In the genomic region with DNA sequence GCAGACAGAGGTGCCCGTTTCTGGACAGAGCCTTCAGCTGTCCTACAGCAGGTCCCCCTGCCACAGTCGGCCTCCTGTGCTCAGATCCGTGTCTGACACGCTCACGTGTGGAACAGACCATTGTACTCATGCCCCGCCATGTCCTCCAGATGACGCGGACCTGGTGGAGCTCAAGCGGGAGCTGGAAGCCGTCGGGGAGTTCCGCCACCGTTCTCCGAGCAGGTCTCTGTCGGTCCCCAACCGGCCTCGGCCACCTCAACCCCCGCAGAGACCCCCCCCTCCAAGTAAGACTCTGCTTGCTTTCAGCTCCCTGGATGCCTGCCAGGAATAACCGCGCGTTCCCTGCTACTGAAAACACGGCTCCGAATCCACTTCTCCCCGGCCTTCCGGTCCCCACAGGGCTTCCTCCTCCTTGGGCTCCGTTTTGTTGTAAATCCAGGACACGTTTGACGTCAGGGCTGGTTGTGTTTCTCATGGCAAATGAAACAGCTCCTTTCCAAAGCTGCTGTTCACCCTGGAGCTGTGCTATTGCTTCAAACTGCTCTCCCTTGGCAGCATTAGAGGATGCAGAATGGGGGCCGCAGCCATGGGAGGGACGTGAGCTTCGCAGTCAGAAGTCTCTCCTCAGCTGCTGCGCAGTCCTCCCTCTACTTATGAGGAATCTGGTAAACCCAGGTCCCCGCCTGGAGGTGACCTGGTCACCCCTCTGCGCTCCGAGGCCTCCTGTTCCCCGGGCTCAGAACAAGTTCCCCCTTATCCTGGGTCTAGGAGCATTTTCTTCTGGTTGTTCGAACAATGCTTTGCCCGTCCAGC, we compare ENCODE assay signal across 10 cellular contexts.
DNase-seq lines count a peak whose midpoint lies in the region; ATAC-seq and TF ChIP-seq lines count a peak whose summit lies in the region.
"Had no signal": no experiment of that assay in that cellular context is flagged by ENCODE, and none has a peak within 500 bp of the region (broad histone marks: within the 10 kb centered on the region; RNA-seq: fewer than 3 reads in every experiment).

No MANE protein-coding gene starts in this region.

- H3K27ac ChIP-seq in brain microvascular endothelial cell (peak overlapping the region; percentile 70), lower lobe of right lung (no peak overlapping the region), tibial artery (peak overlapping the region; percentile 80 to 88)

- intact Hi-C loops in lower lobe of right lung (cut with DNase I) (no loop called here), tibial artery (cut with DNase I; ENCODE audit: low total_unique reads) (loop anchor here (5.0 kb wide), 1 partner anchor 765 kb away; the partner anchor contains the start of gene TMEM242)

- CTCF ChIA-PET in activated CD8-positive, alpha-beta memory T cell treated with anti-CD3 and anti-CD28 coated beads, Interleukin-2, amount 10 ng/mL, durations not matched to agents 7 days and 5 days (lab: Charles Lee), result interaction anchor here (1.1 to 1.8 kb wide), 2 partner anchors 14 to 61 kb away, joined by 3 to 8 read pairs; no protein-coding TSS in a partner anchor

- H3K9me3 ChIP-seq in lower lobe of right lung, result no peaks in the 10 kb centered on the region
- no peaks in the 10 kb centered on the region for H3K9me3 ChIP-seq in tibial artery

- H3K27me3 Mint-ChIP-seq in activated CD8-positive, alpha-beta memory T cell treated with anti-CD3 and anti-CD28 coated beads, Interleukin-2, amount 10 ng/mL, durations not matched to agents 7 days and 5 days, result no peaks in the 10 kb centered on the region

- H3K27me3 ChIP-seq in brain microvascular endothelial cell (replicated peaks) (no peaks in the 10 kb centered on the region), lower lobe of right lung (ENCODE audit: low read depth) (no peaks in the 10 kb centered on the region), tibial artery (no peaks in the 10 kb centered on the region)

- no peak for ATAC-seq in activated CD8-positive, alpha-beta memory T cell treated with anti-CD3 and anti-CD28 coated beads, Interleukin-2, amount 10 ng/mL, durations not matched to agents 7 days and 5 days
- peak; percentile 44 to 51 for ATAC-seq in lower lobe of right lung

- no peaks in the 10 kb centered on the region for H3K9me3 Mint-ChIP-seq in activated CD8-positive, alpha-beta memory T cell treated with anti-CD3 and anti-CD28 coated beads, Interleukin-2, amount 10 ng/mL, durations not matched to agents 7 days and 5 days (ENCODE audit: low read depth)

- no peaks in the 10 kb centered on the region for H3K4me1 ChIP-seq in lower lobe of right lung
- peaks cover 0 to 33% (median 12%) of the 10 kb centered on the region in 4 donors for H3K4me1 ChIP-seq in tibial artery

- TF ChIP-seq CTCF in brain microvascular endothelial cell (IDR thresholded peaks at IDR 0.05; ENCODE audit: low read depth, low read length, missing control alignments), result no peak
- TF ChIP-seq CTCF in lower lobe of right lung (IDR thresholded peaks at IDR 0.05), result no peak
- no peak for TF ChIP-seq CTCF in tibial artery (IDR thresholded peaks at IDR 0.05)

- H3K4me3 Mint-ChIP-seq in activated CD8-positive, alpha-beta memory T cell treated with anti-CD3 and anti-CD28 coated beads, Interleukin-2, amount 10 ng/mL, durations not matched to agents 7 days and 5 days, result no peak overlapping the region

- H3K4me3 ChIP-seq in brain microvascular endothelial cell (ENCODE audit: low read depth, low read length) (no peak overlapping the region), lower lobe of right lung (peak overlapping the region; percentile 23), tibial artery (peak overlapping the region; percentile 12 to 33)

- H3K36me3 ChIP-seq in brain microvascular endothelial cell (replicated peaks) (peaks cover 86% of the 10 kb centered on the region), lower lobe of right lung (peaks cover 26% of the 10 kb centered on the region), tibial artery (peaks cover 23 to 72% (median 33%) of the 10 kb centered on the region in 3 donors)

- H3K36me3 Mint-ChIP-seq in activated CD8-positive, alpha-beta memory T cell treated with anti-CD3 and anti-CD28 coated beads, Interleukin-2, amount 10 ng/mL, durations not matched to agents 7 days and 5 days, result peaks cover 46% of the 10 kb centered on the region

- H3K4me1 Mint-ChIP-seq in activated CD8-positive, alpha-beta memory T cell treated with anti-CD3 and anti-CD28 coated beads, Interleukin-2, amount 10 ng/mL, durations not matched to agents 7 days and 5 days, result peaks cover 21% of the 10 kb centered on the region

- in situ Hi-C loops in brain microvascular endothelial cell (cut with HindIII; ENCODE audit: low pct_ligation_motif_present, low sequenced_read_pairs), result no loop called here

- DNase-seq in activated CD8-positive, alpha-beta memory T cell treated with anti-CD3 and anti-CD28 coated beads, Interleukin-2, amount 10 ng/mL, durations not matched to agents 7 days and 5 days, result no peak
- DNase-seq in activated CD8-positive, alpha-beta memory T cell treated with anti-CD3 and anti-CD28 coated beads for 24 hours, result no peak
- DNase-seq in brain microvascular endothelial cell (peak; percentile 62), lower lobe of right lung (peak; percentile 63), tibial artery (peak; percentile 74 to 95), NCI-H2081 treated with DMSO at 0.1 percent for 48 hours (lab: John Stamatoyannopoulos, UW) (no peak), DMS153 (lab: John Stamatoyannopoulos, UW) (no peak)
- no peak for DNase-seq in activated T-cell treated with anti-CD3 and anti-CD28 coated beads, Interleukin-2, amount 50 U/mL, for 48 hours
- DNase-seq: ACHN, NCI-H1436 treated with DMSO at 0.1 percent for 48 hours had no signal

- H3K27ac Mint-ChIP-seq in activated CD8-positive, alpha-beta memory T cell treated with anti-CD3 and anti-CD28 coated beads, Interleukin-2, amount 10 ng/mL, durations not matched to agents 7 days and 5 days, result peak overlapping the region; percentile 70

Comparison
In these comparisons a context has a peak if more than half of its experiments do, and no peak if none do; other contexts are left out.
1. DNase-seq: peak in brain microvascular endothelial cell (single experiment), lower lobe of right lung (single experiment) and tibial artery (2 of 2); none in activated CD8-positive, alpha-beta memory T cell treated with anti-CD3 and anti-CD28 coated beads, Interleukin-2, amount 10 ng/mL, durations not matched to agents 7 days and 5 days (single experiment), activated CD8-positive, alpha-beta memory T cell treated with anti-CD3 and anti-CD28 coated beads for 24 hours (single experiment), activated T-cell treated with anti-CD3 and anti-CD28 coated beads, Interleukin-2, amount 50 U/mL, for 48 hours (0 of 2), NCI-H2081 treated with DMSO at 0.1 percent for 48 hours (single experiment) and DMS153 (single experiment).